ENCODE assay signal across 8 cellular contexts in genomic region chr4:89307446-89308160, GRCh38. TPM values are rescaled to one million over a fixed set of nuclear protein-coding genes. Genes with fewer than 3 reads are reported as not detected.
DNase-seq lines count a peak whose midpoint lies in the region; ATAC-seq, FAIRE-seq and TF ChIP-seq lines count a peak whose summit lies in the region.

Gene GPRIN3 (minus strand): TSS chr4:89307800. CDS start chr4:89250110, 57,690 bp downstream.

- FAIRE-seq in D721Med (lab: Jason Lieb, UNC), result no peak

- H2AFZ ChIP-seq in MM.1S (ENCODE audit: low read length), result peak within 1 kb of the TSS; percentile 6; the same call in 1 of the 2 replicates

- H3K79me2 ChIP-seq in MM.1S (ENCODE audit: low read length), result peaks cover 79% of the 10 kb centered on the region

- peak within 1 kb of the TSS; percentile 77 for H3K4me3 ChIP-seq in MM.1S (ENCODE audit: low read length)

- no peaks in the 10 kb centered on the region for H4K20me1 ChIP-seq in MM.1S (ENCODE audit: insufficient read depth, low read length)

- H3K4me2 ChIP-seq in MM.1S (ENCODE audit: low read depth, low read length), result peak within 1 kb of the TSS; percentile 95

- H3K9me3 ChIP-seq in MM.1S (replicated peaks; ENCODE audit: insufficient read depth, low read length), result no peaks in the 10 kb centered on the region

- H3K27me3 ChIP-seq in MM.1S (replicated peaks; ENCODE audit: insufficient read depth, low read length), result no peaks in the 10 kb centered on the region

- H3K36me3 ChIP-seq in MM.1S (replicated peaks; ENCODE audit: insufficient read depth, low read length), result peaks cover 10% of the 10 kb centered on the region; the same call in 1 of the 2 replicates

- H3K9me2 ChIP-seq in MM.1S (replicated peaks; ENCODE audit: insufficient read depth, low read length), result no peaks in the 10 kb centered on the region

- peak; percentile 44 for DNase-seq in COR-L47 (lab: John Stamatoyannopoulos, UW)
- peak; percentile 65 for DNase-seq in MM.1S
- DNase-seq in activated CD4-positive, CD25-positive, alpha-beta regulatory T cell treated with anti-CD3 and anti-CD28 coated beads, Interleukin-2, amount 50 U/mL, for 72 hours, result peak; percentile 76
- DNase-seq in cerebellum (ENCODE audit: low spot score), result peak; percentile 54
- DNase-seq in left lobe of liver (ENCODE audit: low spot score), result peak; percentile 57
- DNase-seq in stimulated activated CD4-positive, alpha-beta T cell treated with anti-CD3 and anti-CD28 coated beads, Interleukin-2, amount 100 ng/mL, for 4 hours (ENCODE audit: low read depth), result peak; percentile 65
- DNase-seq in D721Med (ENCODE audit: insufficient read length, low spot score), result no peak

- H3F3A ChIP-seq in MM.1S (ENCODE audit: insufficient read depth, low read length), result peaks cover 31% of the 10 kb centered on the region

- TF ChIP-seq CTCF in MM.1S (IDR thresholded peaks at IDR 0.05; ENCODE audit: low read length), result peak; percentile 31
- no peak for TF ChIP-seq CTCF in D721Med (IDR thresholded peaks at IDR 0.05; ENCODE audit: insufficient read depth, missing control alignments)

- peaks cover 10% of the 10 kb centered on the region for H3K4me1 ChIP-seq in MM.1S (ENCODE audit: low read length)

- ATAC-seq in GM21717 (IDR thresholded peaks at IDR 0.05; ENCODE audit: unreplicated experiment) (peak; percentile 57), left lobe of liver (peak; percentile 83)

- H3K9ac ChIP-seq in MM.1S (ENCODE audit: low read length), result peak within 1 kb of the TSS; percentile 96

- peak within 1 kb of the TSS; percentile 100 for H3K27ac ChIP-seq in MM.1S (ENCODE audit: low read length)

RNA-seq across cellular contexts. Expression of gene GPRIN3, which starts in this region (rescaled TPM):
- 36.8 TPM for total RNA-seq in cerebellum
- 0.40 TPM for total RNA-seq in left lobe of liver

Comparison
In these comparisons a context has a peak if more than half of its experiments do, and no peak if none do; other contexts are left out.
1. RNA of gene GPRIN3 (total RNA-seq): 36.8 TPM in cerebellum (single experiment); 0.40 TPM in left lobe of liver (single experiment); every median in the first group is over 10 times any median in the second.
2. Peak in DNase-seq and ATAC-seq in left lobe of liver; RNA of the gene not detected or under 1 TPM.